Comparison of ENCODE assay signal across 3 cellular contexts in the genomic region with DNA sequence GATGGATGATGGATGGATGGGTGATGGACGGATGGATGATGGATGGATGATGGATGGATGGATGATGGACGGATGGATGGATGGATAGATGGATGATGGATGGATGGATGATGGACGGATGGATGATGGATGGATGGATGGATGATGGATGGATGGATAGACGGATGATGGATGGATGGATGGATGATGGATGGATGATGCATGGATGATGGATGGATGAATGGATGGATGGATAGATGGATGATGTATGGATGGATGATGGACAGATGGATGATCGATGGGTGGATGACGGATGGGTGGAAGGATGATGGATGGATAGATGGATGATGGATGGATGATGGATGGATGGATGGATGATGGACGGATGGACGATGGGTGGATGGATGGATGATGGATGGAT.
TF ChIP-seq lines count a peak whose summit lies in the region.

No MANE protein-coding gene starts in this region.

TF ChIP-seq in HEK293, 187 proteins besides CTCF, POLR2A, EP300 and RAD21 (continues in another document):
- TF ChIP-seq, protein P1, sequence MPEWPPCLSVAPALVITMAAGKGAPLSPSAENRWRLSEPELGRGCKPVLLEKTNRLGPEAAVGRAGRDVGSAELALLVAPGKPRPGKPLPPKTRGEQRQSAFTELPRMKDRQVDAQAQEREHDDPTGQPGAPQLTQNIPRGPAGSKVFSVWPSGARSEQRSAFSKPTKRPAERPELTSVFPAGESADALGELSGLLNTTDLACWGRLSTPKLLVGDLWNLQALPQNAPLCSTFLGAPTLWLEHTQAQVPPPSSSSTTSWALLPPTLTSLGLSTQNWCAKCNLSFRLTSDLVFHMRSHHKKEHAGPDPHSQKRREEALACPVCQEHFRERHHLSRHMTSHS (tag by site-specific recombination; IDR thresholded peaks at IDR 0.05): 0 out of 2 replicates have a peak, but pooled peaks have one; percentile 48
- TF ChIP-seq SALL2 (tag by site-specific recombination; IDR thresholded peaks at IDR 0.05; ENCODE audit: borderline replicate concordance) (peak; percentile 69; the same call in 1 of the 2 replicates), KLF16 (tag by site-specific recombination; IDR thresholded peaks at IDR 0.05) (no peak)
- TF ChIP-seq, protein P2, sequence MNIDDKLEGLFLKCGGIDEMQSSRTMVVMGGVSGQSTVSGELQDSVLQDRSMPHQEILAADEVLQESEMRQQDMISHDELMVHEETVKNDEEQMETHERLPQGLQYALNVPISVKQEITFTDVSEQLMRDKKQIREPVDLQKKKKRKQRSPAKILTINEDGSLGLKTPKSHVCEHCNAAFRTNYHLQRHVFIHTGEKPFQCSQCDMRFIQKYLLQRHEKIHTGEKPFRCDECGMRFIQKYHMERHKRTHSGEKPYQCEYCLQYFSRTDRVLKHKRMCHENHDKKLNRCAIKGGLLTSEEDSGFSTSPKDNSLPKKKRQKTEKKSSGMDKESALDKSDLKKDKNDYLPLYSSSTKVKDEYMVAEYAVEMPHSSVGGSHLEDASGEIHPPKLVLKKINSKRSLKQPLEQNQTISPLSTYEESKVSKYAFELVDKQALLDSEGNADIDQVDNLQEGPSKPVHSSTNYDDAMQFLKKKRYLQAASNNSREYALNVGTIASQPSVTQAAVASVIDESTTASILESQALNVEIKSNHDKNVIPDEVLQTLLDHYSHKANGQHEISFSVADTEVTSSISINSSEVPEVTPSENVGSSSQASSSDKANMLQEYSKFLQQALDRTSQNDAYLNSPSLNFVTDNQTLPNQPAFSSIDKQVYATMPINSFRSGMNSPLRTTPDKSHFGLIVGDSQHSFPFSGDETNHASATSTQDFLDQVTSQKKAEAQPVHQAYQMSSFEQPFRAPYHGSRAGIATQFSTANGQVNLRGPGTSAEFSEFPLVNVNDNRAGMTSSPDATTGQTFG (tag by site-specific recombination; IDR thresholded peaks at IDR 0.05; ENCODE audit: borderline replicate concordance): 0 out of 2 replicates have a peak, but pooled peaks have one; percentile 29
- TF ChIP-seq, protein P3, sequence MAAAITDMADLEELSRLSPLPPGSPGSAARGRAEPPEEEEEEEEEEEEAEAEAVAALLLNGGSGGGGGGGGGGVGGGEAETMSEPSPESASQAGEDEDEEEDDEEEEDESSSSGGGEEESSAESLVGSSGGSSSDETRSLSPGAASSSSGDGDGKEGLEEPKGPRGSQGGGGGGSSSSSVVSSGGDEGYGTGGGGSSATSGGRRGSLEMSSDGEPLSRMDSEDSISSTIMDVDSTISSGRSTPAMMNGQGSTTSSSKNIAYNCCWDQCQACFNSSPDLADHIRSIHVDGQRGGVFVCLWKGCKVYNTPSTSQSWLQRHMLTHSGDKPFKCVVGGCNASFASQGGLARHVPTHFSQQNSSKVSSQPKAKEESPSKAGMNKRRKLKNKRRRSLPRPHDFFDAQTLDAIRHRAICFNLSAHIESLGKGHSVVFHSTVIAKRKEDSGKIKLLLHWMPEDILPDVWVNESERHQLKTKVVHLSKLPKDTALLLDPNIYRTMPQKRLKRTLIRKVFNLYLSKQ (tag by site-specific recombination; IDR thresholded peaks at IDR 0.05; ENCODE audit: borderline replicate concordance): no peak

TF ChIP-seq in IMR-90, 13 proteins besides CTCF, POLR2A, EP300 and RAD21:
- TF ChIP-seq FOS (IDR thresholded peaks at IDR 0.05; ENCODE audit: low read depth, low read length) (no peak), BHLHE40 (IDR thresholded peaks at IDR 0.05; ENCODE audit: low read depth, low read length) (no peak), SMC3 (IDR thresholded peaks at IDR 0.05; ENCODE audit: low read depth, low read length) (no peak), MAFK (IDR thresholded peaks at IDR 0.05; ENCODE audit: low read depth, low read length) (no peak), MAZ (IDR thresholded peaks at IDR 0.05; ENCODE audit: borderline replicate concordance, low read depth, low read length) (no peak), RFX5 (IDR thresholded peaks at IDR 0.05; ENCODE audit: low read depth, low read length) (no peak)
- TF ChIP-seq, protein P4, sequence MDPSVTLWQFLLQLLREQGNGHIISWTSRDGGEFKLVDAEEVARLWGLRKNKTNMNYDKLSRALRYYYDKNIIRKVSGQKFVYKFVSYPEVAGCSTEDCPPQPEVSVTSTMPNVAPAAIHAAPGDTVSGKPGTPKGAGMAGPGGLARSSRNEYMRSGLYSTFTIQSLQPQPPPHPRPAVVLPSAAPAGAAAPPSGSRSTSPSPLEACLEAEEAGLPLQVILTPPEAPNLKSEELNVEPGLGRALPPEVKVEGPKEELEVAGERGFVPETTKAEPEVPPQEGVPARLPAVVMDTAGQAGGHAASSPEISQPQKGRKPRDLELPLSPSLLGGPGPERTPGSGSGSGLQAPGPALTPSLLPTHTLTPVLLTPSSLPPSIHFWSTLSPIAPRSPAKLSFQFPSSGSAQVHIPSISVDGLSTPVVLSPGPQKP (IDR thresholded peaks at IDR 0.05; ENCODE audit: borderline replicate concordance, low read depth, low read length): no peak
TF ChIP-seq in IMR-90: peak in this region for 0.

TF ChIP-seq in neural cell, 6 proteins besides CTCF, POLR2A, EP300 and RAD21:
- TF ChIP-seq POLR2AphosphoS5 (IDR thresholded peaks at IDR 0.05) (peak; percentile 42), EZH2 (IDR thresholded peaks at IDR 0.05; ENCODE audit: borderline replicate concordance, insufficient read depth, low read length, poor library complexity, severe bottlenecking) (no peak), REST (IDR thresholded peaks at IDR 0.05; ENCODE audit: borderline replicate concordance) (no peak)
